ENCODE assay signal across 1 cellular context in genomic region chr20:5211803-5212714, GRCh38.
TF ChIP-seq lines count a peak whose summit lies in the region.

No MANE protein-coding gene starts in this region.

TF ChIP-seq in HepG2, 621 proteins besides CTCF, POLR2A, EP300 and RAD21 (continued from another document and continues in another):
- no peak for TF ChIP-seq NONO (IDR thresholded peaks at IDR 0.05)
- TF ChIP-seq NONO (CRISPR knock-in tag; conservative IDR thresholded peaks at IDR 0.05): peak; percentile 77
- TF ChIP-seq KAT8 (CRISPR knock-in tag; IDR thresholded peaks at IDR 0.05): peak; percentile 50; the same call in 1 of the 2 replicates
- no peak for TF ChIP-seq ZNF674 (CRISPR knock-in tag; IDR thresholded peaks at IDR 0.05; ENCODE audit: low read depth)
- no peak for TF ChIP-seq ZNF251 (CRISPR knock-in tag; IDR thresholded peaks at IDR 0.05)
- TF ChIP-seq, protein P1, sequence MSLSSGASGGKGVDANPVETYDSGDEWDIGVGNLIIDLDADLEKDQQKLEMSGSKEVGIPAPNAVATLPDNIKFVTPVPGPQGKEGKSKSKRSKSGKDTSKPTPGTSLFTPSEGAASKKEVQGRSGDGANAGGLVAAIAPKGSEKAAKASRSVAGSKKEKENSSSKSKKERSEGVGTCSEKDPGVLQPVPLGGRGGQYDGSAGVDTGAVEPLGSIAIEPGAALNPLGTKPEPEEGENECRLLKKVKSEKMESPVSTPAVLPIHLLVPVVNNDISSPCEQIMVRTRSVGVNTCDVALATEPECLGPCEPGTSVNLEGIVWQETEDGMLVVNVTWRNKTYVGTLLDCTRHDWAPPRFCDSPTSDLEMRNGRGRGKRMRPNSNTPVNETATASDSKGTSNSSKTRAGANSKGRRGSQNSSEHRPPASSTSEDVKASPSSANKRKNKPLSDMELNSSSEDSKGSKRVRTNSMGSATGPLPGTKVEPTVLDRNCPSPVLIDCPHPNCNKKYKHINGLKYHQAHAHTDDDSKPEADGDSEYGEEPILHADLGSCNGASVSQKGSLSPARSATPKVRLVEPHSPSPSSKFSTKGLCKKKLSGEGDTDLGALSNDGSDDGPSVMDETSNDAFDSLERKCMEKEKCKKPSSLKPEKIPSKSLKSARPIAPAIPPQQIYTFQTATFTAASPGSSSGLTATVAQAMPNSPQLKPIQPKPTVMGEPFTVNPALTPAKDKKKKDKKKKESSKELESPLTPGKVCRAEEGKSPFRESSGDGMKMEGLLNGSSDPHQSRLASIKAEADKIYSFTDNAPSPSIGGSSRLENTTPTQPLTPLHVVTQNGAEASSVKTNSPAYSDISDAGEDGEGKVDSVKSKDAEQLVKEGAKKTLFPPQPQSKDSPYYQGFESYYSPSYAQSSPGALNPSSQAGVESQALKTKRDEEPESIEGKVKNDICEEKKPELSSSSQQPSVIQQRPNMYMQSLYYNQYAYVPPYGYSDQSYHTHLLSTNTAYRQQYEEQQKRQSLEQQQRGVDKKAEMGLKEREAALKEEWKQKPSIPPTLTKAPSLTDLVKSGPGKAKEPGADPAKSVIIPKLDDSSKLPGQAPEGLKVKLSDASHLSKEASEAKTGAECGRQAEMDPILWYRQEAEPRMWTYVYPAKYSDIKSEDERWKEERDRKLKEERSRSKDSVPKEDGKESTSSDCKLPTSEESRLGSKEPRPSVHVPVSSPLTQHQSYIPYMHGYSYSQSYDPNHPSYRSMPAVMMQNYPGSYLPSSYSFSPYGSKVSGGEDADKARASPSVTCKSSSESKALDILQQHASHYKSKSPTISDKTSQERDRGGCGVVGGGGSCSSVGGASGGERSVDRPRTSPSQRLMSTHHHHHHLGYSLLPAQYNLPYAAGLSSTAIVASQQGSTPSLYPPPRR (CRISPR knock-in tag; IDR thresholded peaks at IDR 0.05; ENCODE audit: borderline replicate concordance): peak; percentile 75; the same call in 1 of the 2 replicates
- no peak for TF ChIP-seq ZNF143 (CRISPR knock-in tag; IDR thresholded peaks at IDR 0.05)
- TF ChIP-seq GMEB1 (CRISPR knock-in tag; IDR thresholded peaks at IDR 0.05; ENCODE audit: borderline replicate concordance): peak; percentile 1; the same call in 1 of the 2 replicates
- TF ChIP-seq HDAC1 (CRISPR knock-in tag; IDR thresholded peaks at IDR 0.05): peak; percentile 59; the same call in 1 of the 2 replicates
- TF ChIP-seq, protein P2, sequence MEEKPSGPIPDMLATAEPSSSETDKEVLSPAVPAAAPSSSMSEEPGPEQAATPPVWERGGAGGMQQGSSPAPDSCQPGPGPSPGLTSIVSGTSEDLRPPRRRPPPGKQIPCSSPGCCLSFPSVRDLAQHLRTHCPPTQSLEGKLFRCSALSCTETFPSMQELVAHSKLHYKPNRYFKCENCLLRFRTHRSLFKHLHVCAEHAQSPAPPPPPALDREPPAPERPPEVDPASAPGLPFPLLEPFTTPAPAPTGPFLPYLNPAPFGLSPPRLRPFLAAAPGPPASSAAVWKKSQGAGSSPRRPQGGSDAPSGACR (CRISPR knock-in tag; IDR thresholded peaks at IDR 0.05): 0 out of 2 replicates have a peak, but pooled peaks have one; percentile 39
- peak; percentile 85 for TF ChIP-seq RARA (CRISPR knock-in tag; IDR thresholded peaks at IDR 0.05)
- peak; percentile 21; the same call in 1 of the 2 replicates for TF ChIP-seq TFE3 (CRISPR knock-in tag; IDR thresholded peaks at IDR 0.05)
- 0 out of 2 replicates have a peak, but pooled peaks have one; percentile 23 for TF ChIP-seq ZNF333 (CRISPR knock-in tag; IDR thresholded peaks at IDR 0.05; ENCODE audit: borderline replicate concordance)
- TF ChIP-seq PITX1 (CRISPR knock-in tag; IDR thresholded peaks at IDR 0.05): peak; percentile 83
- TF ChIP-seq HMG20A (CRISPR knock-in tag; IDR thresholded peaks at IDR 0.05; ENCODE audit: borderline replicate concordance): peak; percentile 73; the same call in 1 of the 2 replicates
- TF ChIP-seq DR1 (CRISPR knock-in tag; IDR thresholded peaks at IDR 0.05): peak; percentile 37; the same call in 1 of the 2 replicates
- TF ChIP-seq ATF4 (CRISPR knock-in tag; IDR thresholded peaks at IDR 0.05): peak in 1 of 2 experiments; percentile 29; a peak in 1 of 4 replicates
- peak; percentile 85 for TF ChIP-seq ZNF629 (CRISPR knock-in tag; conservative IDR thresholded peaks at IDR 0.05)
- TF ChIP-seq ZBTB3 (CRISPR knock-in tag; IDR thresholded peaks at IDR 0.05; ENCODE audit: borderline replicate concordance, low read depth): peak; percentile 87; the same call in 1 of the 2 replicates
- TF ChIP-seq NFRKB (IDR thresholded peaks at IDR 0.05): no peak
- TF ChIP-seq HDAC2 (CRISPR knock-in tag; IDR thresholded peaks at IDR 0.05): peak; percentile 84
- no peak for TF ChIP-seq RBFOX2 (IDR thresholded peaks at IDR 0.05; ENCODE audit: low read depth, low read length)
- TF ChIP-seq, protein P3, sequence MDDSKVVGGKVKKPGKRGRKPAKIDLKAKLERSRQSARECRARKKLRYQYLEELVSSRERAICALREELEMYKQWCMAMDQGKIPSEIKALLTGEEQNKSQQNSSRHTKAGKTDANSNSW (CRISPR knock-in tag; IDR thresholded peaks at IDR 0.05; ENCODE audit: borderline replicate concordance): no peak
- no peak for TF ChIP-seq ZNF841 (CRISPR knock-in tag; IDR thresholded peaks at IDR 0.05; ENCODE audit: borderline replicate concordance)
- TF ChIP-seq ATAD3A (CRISPR knock-in tag; IDR thresholded peaks at IDR 0.05): no peak
- TF ChIP-seq REL (CRISPR knock-in tag; conservative IDR thresholded peaks at IDR 0.05): no peak
- TF ChIP-seq, protein P4, sequence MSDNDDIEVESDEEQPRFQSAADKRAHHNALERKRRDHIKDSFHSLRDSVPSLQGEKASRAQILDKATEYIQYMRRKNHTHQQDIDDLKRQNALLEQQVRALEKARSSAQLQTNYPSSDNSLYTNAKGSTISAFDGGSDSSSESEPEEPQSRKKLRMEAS (IDR thresholded peaks at IDR 0.05): peak; percentile 79; the same call in 1 of the 2 replicates
- TF ChIP-seq ZMYM2 (CRISPR knock-in tag; IDR thresholded peaks at IDR 0.05): peak; percentile 95
- peak; percentile 63 for TF ChIP-seq GATAD1 (CRISPR knock-in tag; IDR thresholded peaks at IDR 0.05)
- TF ChIP-seq MLX (CRISPR knock-in tag; IDR thresholded peaks at IDR 0.05): peak; percentile 84
- TF ChIP-seq, protein P5, sequence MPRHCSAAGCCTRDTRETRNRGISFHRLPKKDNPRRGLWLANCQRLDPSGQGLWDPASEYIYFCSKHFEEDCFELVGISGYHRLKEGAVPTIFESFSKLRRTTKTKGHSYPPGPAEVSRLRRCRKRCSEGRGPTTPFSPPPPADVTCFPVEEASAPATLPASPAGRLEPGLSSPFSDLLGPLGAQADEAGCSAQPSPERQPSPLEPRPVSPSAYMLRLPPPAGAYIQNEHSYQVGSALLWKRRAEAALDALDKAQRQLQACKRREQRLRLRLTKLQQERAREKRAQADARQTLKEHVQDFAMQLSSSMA (CRISPR knock-in tag; IDR thresholded peaks at IDR 0.05): peak; percentile 73; the same call in 1 of the 2 replicates
- 0 out of 2 replicates have a peak, but pooled peaks have one; percentile 48 for TF ChIP-seq HHEX (CRISPR knock-in tag; IDR thresholded peaks at IDR 0.05)
- TF ChIP-seq SP5 (CRISPR knock-in tag; IDR thresholded peaks at IDR 0.05; ENCODE audit: borderline replicate concordance, low read depth): 0 out of 2 replicates have a peak, but pooled peaks have one; percentile 16
- TF ChIP-seq CBX2 (IDR thresholded peaks at IDR 0.05; ENCODE audit: low read depth, low read length): no peak
- no peak for TF ChIP-seq CBX2 (CRISPR knock-in tag; IDR thresholded peaks at IDR 0.05; ENCODE audit: low read depth)
- TF ChIP-seq ZFY (CRISPR knock-in tag; IDR thresholded peaks at IDR 0.05): no peak
- TF ChIP-seq ZNF3 (CRISPR knock-in tag; IDR thresholded peaks at IDR 0.05): no peak; the same call in 1 of the 2 replicates
- no peak for TF ChIP-seq MXD1 (CRISPR knock-in tag; IDR thresholded peaks at IDR 0.05)
- TF ChIP-seq, protein P6, sequence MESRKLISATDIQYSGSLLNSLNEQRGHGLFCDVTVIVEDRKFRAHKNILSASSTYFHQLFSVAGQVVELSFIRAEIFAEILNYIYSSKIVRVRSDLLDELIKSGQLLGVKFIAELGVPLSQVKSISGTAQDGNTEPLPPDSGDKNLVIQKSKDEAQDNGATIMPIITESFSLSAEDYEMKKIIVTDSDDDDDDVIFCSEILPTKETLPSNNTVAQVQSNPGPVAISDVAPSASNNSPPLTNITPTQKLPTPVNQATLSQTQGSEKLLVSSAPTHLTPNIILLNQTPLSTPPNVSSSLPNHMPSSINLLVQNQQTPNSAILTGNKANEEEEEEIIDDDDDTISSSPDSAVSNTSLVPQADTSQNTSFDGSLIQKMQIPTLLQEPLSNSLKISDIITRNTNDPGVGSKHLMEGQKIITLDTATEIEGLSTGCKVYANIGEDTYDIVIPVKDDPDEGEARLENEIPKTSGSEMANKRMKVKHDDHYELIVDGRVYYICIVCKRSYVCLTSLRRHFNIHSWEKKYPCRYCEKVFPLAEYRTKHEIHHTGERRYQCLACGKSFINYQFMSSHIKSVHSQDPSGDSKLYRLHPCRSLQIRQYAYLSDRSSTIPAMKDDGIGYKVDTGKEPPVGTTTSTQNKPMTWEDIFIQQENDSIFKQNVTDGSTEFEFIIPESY (CRISPR knock-in tag; IDR thresholded peaks at IDR 0.05): peak; percentile 47; the same call in 1 of the 2 replicates
- TF ChIP-seq ZNF101 (CRISPR knock-in tag; IDR thresholded peaks at IDR 0.05; ENCODE audit: borderline replicate concordance, low read depth): no peak
- TF ChIP-seq NFE2L1 (CRISPR knock-in tag; IDR thresholded peaks at IDR 0.05; ENCODE audit: borderline replicate concordance): no peak
- TF ChIP-seq MIER3 (CRISPR knock-in tag; IDR thresholded peaks at IDR 0.05; ENCODE audit: borderline replicate concordance): peak; percentile 58; the same call in 1 of the 2 replicates
- peak; percentile 99 for TF ChIP-seq ZNF644 (CRISPR knock-in tag; IDR thresholded peaks at IDR 0.05; ENCODE audit: low read depth)
- peak; percentile 85 for TF ChIP-seq HOXA3 (CRISPR knock-in tag; IDR thresholded peaks at IDR 0.05)
- TF ChIP-seq FOXP4 (CRISPR knock-in tag; IDR thresholded peaks at IDR 0.05): no peak; the same call in 1 of the 2 replicates
- peak; percentile 92 for TF ChIP-seq ESRRA (CRISPR knock-in tag; IDR thresholded peaks at IDR 0.05; ENCODE audit: low read depth)
- peak; percentile 50; the same call in 1 of the 2 replicates for TF ChIP-seq ZNF747 (CRISPR knock-in tag; IDR thresholded peaks at IDR 0.05; ENCODE audit: borderline replicate concordance)
- TF ChIP-seq KDM1A (CRISPR knock-in tag; IDR thresholded peaks at IDR 0.05): peak; percentile 62; the same call in 1 of the 2 replicates
- TF ChIP-seq MIER2 (CRISPR knock-in tag; IDR thresholded peaks at IDR 0.05): peak; percentile 45; the same call in 1 of the 2 replicates
- TF ChIP-seq SIN3B (IDR thresholded peaks at IDR 0.05; ENCODE audit: low read length): no peak
- TF ChIP-seq ZNF232 (CRISPR knock-in tag; IDR thresholded peaks at IDR 0.05; ENCODE audit: borderline replicate concordance): no peak
- peak; percentile 69; the same call in 1 of the 2 replicates for TF ChIP-seq CHD4 (IDR thresholded peaks at IDR 0.05; ENCODE audit: borderline replicate concordance, low read length)
